In genomic region chr10:103451871-103452713, GRCh38 we compare ENCODE assay signal across 8 cellular contexts. TPM values are rescaled to one million over a fixed set of nuclear protein-coding genes. Genes with fewer than 3 reads are reported as not detected.
DNase-seq lines count a peak whose midpoint lies in the region; ATAC-seq and TF ChIP-seq lines count a peak whose summit lies in the region.

Gene CALHM2 (minus strand): TSS chr10:103452370. CDS start chr10:103449941, 2,429 bp downstream.

- no peaks in the 10 kb centered on the region for H4K20me1 ChIP-seq in OCI-LY3 (ENCODE audit: insufficient read depth, low read length)
- H4K20me1 ChIP-seq in fibroblast of lung (ENCODE audit: control insufficient read depth, extremely low read depth, insufficient read depth, low read length) = no peaks in the 10 kb centered on the region

- H3K27me3 Mint-ChIP-seq in nephron (ENCODE audit: low read depth) = peaks cover 8% of the 10 kb centered on the region

- no peaks in the 10 kb centered on the region for H3K79me2 ChIP-seq in OCI-LY3 (ENCODE audit: low read length)
- H3K79me2 ChIP-seq in fibroblast of lung (ENCODE audit: control insufficient read depth, insufficient read depth, low read length) = peaks cover 27% of the 10 kb centered on the region

- no peaks in the 10 kb centered on the region for H3K9me3 Mint-ChIP-seq in nephron

- H3K36me3 ChIP-seq in OCI-LY3 (replicated peaks; ENCODE audit: low read depth, low read length) (peaks cover 3% of the 10 kb centered on the region), fibroblast of lung (ENCODE audit: control insufficient read depth, insufficient read depth, low read length) (peaks cover 22% of the 10 kb centered on the region), stomach smooth muscle (ENCODE audit: control insufficient read depth in 2 of 2, insufficient read depth in 2 of 2, low read length in 2 of 2) (peaks cover 7 to 17% of the 10 kb centered on the region in 2 donors)

- peak within 1 kb of the TSS; percentile 71 for H3K4me3 ChIP-seq in OCI-LY3 (ENCODE audit: low read length)
- peak within 1 kb of the TSS; percentile 62 to 90 (median 64) for H3K4me3 ChIP-seq in fibroblast of lung (replicated peaks in 1 of 4; ENCODE audit: control extremely low read depth in 1 of 4, insufficient read depth in 1 of 4, low read depth in 3 of 4, low read length in 4 of 4)
- peak within 1 kb of the TSS; percentile 74 to 86 for H3K4me3 ChIP-seq in stomach smooth muscle (ENCODE audit: low read length in 2 of 2)

- peak within 1 kb of the TSS in 2 of 3 experiments; percentile 59 to 81 for H3K27ac Mint-ChIP-seq in nephron

- H3K9me3 ChIP-seq in OCI-LY3 (ENCODE audit: insufficient read depth, low read length) (no peaks in the 10 kb centered on the region), fibroblast of lung (ENCODE audit: control insufficient read depth, insufficient read depth, low read depth, low read length) (no peaks in the 10 kb centered on the region), stomach smooth muscle (ENCODE audit: control insufficient read depth in 2 of 2, low read length in 2 of 2) (no peaks in the 10 kb centered on the region)

- peak; percentile 61 for ATAC-seq in HG02970 (IDR thresholded peaks at IDR 0.05; ENCODE audit: low FRiP score, unreplicated experiment)

- H2AFZ ChIP-seq in OCI-LY3 (ENCODE audit: low read depth, low read length) (peak within 1 kb of the TSS; percentile 70), fibroblast of lung (ENCODE audit: low read length) (peak within 1 kb of the TSS; percentile 83)

- TF ChIP-seq CTCF in OCI-LY3 (IDR thresholded peaks at IDR 0.05; ENCODE audit: low read depth, low read length) = no peak
- TF ChIP-seq CTCF in fibroblast of lung (conservative IDR thresholded peaks at IDR 0.05 in 1 of 2, IDR thresholded peaks at IDR 0.05 in 1 of 2; ENCODE audit: low read depth in 1 of 2, low read length in 2 of 2) = no peak
- no peak for TF ChIP-seq CTCF in nephron (IDR thresholded peaks at IDR 0.05; ENCODE audit: unreplicated experiment in 3 of 3)

- H3K27me3 ChIP-seq in OCI-LY3 (ENCODE audit: low read depth, low read length) = no peaks in the 10 kb centered on the region
- no peaks in the 10 kb centered on the region for H3K27me3 ChIP-seq in fibroblast of lung (ENCODE audit: control insufficient read depth, insufficient read depth, low read length)
- no peaks in the 10 kb centered on the region for H3K27me3 ChIP-seq in stomach smooth muscle (ENCODE audit: control insufficient read depth in 1 of 2, insufficient read depth in 2 of 2, low read length in 2 of 2)

- H3K27ac ChIP-seq in OCI-LY3 (ENCODE audit: low read length) = no peak within 1 kb of the TSS
- H3K27ac ChIP-seq in fibroblast of lung (ENCODE audit: insufficient read depth, low read length) = peak within 1 kb of the TSS; percentile 78
- H3K27ac ChIP-seq in stomach smooth muscle (ENCODE audit: low read length) = peak within 1 kb of the TSS; percentile 60

- H3K4me1 ChIP-seq in OCI-LY3 (ENCODE audit: low read length) = peaks cover 4% of the 10 kb centered on the region; the same call in 1 of the 2 replicates
- peaks cover 26% of the 10 kb centered on the region for H3K4me1 ChIP-seq in fibroblast of lung (ENCODE audit: control insufficient read depth, extremely low read depth, insufficient read depth, low read length)
- H3K4me1 ChIP-seq in stomach smooth muscle (ENCODE audit: control insufficient read depth, insufficient read depth, low read length) = peaks cover 46% of the 10 kb centered on the region

- peaks cover 6% of the 10 kb centered on the region for H3K4me1 Mint-ChIP-seq in nephron

- DNase-seq in NCI-H1417 (lab: John Stamatoyannopoulos, UW) (peak; percentile 35 to 65 (median 58)), NCI-H1417 treated with DMSO at 0.1 percent for 48 hours (lab: John Stamatoyannopoulos, UW) (no peak), fibroblast of lung (ENCODE audit: low read depth in 2 of 2) (peak; percentile 47 to 52)
- peak; percentile 22 to 34 for DNase-seq in activated T-helper 1 cell treated with anti-CD3 and anti-CD28 coated beads, Interleukin-2, amount 50 U/mL, for 16 hours (ENCODE audit: low read depth in 1 of 2, low spot score in 1 of 2)

- peak within 1 kb of the TSS; percentile 81 to 87 (median 85) for H3K4me3 Mint-ChIP-seq in nephron

- H3K9ac ChIP-seq in OCI-LY3 (ENCODE audit: low read length) (peak within 1 kb of the TSS; percentile 35; the same call in 1 of the 2 replicates), fibroblast of lung (ENCODE audit: insufficient read depth, low read length) (peak within 1 kb of the TSS; percentile 84), stomach smooth muscle (ENCODE audit: low read length in 2 of 2) (peak within 1 kb of the TSS; percentile 66 to 79)

- peaks cover 13% of the 10 kb centered on the region for H3K36me3 Mint-ChIP-seq in nephron (ENCODE audit: low read depth)

- H3K4me2 ChIP-seq in OCI-LY3 (ENCODE audit: low read length) = peak within 1 kb of the TSS; percentile 75
- peak within 1 kb of the TSS; percentile 70 for H3K4me2 ChIP-seq in fibroblast of lung (ENCODE audit: extremely low read depth, insufficient read depth, low read length)

RNA-seq across cellular contexts. Expression of gene CALHM2, which starts in this region (rescaled TPM):
- total RNA-seq in fibroblast of lung = 31.6 and 35.8 TPM in 2 replicates
- polyA plus RNA-seq in fibroblast of lung = 29.8 and 37.2 TPM in 2 replicates
- polyA plus RNA-seq in fibroblast of lung (2012) = 41.0 and 49.0 TPM in 2 replicates
- polyA minus RNA-seq in fibroblast of lung (ENCODE audit: low replicate concordance) = 61.1 and 62.8 TPM in 2 replicates
